ENCODE assay signal across 18 cellular contexts in the genomic region with DNA sequence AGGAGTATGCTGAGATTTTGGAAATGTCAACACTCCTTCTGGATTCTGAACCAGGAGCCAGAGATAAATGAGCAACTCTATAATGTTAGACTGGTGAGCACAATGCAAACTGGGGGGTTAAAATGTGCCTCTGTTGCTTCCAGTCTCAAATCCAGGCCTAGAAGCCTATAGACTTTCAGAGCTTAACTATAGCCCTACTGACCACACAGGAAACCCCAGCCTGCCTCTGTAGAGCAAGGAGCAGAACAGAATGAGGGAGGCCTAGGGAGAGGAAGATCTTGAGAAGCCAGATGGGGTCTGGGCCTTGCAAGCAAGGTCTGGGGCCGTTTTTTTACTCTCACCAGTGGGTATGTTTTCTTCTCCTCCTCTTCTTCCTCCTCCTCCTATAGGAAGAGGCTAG.
DNase-seq lines count a peak whose midpoint lies in the region; ATAC-seq and TF ChIP-seq lines count a peak whose summit lies in the region.
"Had no signal": no experiment of that assay in that cellular context is flagged by ENCODE, and none has a peak within 500 bp of the region (broad histone marks: within the 10 kb centered on the region; RNA-seq: fewer than 3 reads in every experiment).

No MANE protein-coding gene starts in this region.

- DNase-seq in AG08395 (ENCODE audit: low spot score) (peak; percentile 18), NOMO-1 (lab: John Stamatoyannopoulos, UW; ENCODE audit: unreplicated experiment in 2 of 2) (peak; percentile 24 to 37), foreskin fibroblast (peak; percentile 14 to 23), activated gamma-delta T cell treated with Interleukin-2 at 50 U/mL for 16 hours (no peak)
- DNase-seq: ACHN; activated CD8-positive, alpha-beta memory T cell treated with anti-CD3 and anti-CD28 coated beads, Interleukin-2, amount 10 ng/mL, durations not matched to agents 7 days and 5 days; activated naive CD4-positive, alpha-beta T cell treated with anti-CD3 and anti-CD28 coated beads, Interleukin-2, amount 10 ng/mL, durations not matched to agents 7 days and 5 days; body of pancreas; Karpas-422; lower lobe of right lung; NCI-H1694 treated with DMSO at 0.1 percent for 48 hours; NCI-H446; T-helper 1 cell had no signal

- TF ChIP-seq CTCF in foreskin fibroblast (IDR thresholded peaks at IDR 0.05; ENCODE audit: low read depth, low read length) = no peak

- no peak overlapping the region for H3K4me3 ChIP-seq in foreskin fibroblast (ENCODE audit: low read depth in 1 of 2, low read length in 2 of 2)
- H3K4me3 ChIP-seq: body of pancreas, lower lobe of right lung had no signal

- peak; percentile 61 for ATAC-seq in GM18907 (IDR thresholded peaks at IDR 0.05; ENCODE audit: unreplicated experiment)
- no peak for ATAC-seq in GM21367 (IDR thresholded peaks at IDR 0.05; ENCODE audit: unreplicated experiment)
- no peak for ATAC-seq in HG02678 (IDR thresholded peaks at IDR 0.05; ENCODE audit: unreplicated experiment)
- no peak for ATAC-seq in GM18511 (IDR thresholded peaks at IDR 0.05; ENCODE audit: unreplicated experiment)
- ATAC-seq: activated CD8-positive, alpha-beta memory T cell treated with anti-CD3 and anti-CD28 coated beads, Interleukin-2, amount 10 ng/mL, durations not matched to agents 7 days and 5 days; body of pancreas; lower lobe of right lung; natural killer cell treated with Interleukin-12 subunit alpha and Interleukin-12 subunit beta and Interleukin-15 and Interleukin-18, amount 100 ng/mL, for 72 hours had no signal
